In the genomic region with DNA sequence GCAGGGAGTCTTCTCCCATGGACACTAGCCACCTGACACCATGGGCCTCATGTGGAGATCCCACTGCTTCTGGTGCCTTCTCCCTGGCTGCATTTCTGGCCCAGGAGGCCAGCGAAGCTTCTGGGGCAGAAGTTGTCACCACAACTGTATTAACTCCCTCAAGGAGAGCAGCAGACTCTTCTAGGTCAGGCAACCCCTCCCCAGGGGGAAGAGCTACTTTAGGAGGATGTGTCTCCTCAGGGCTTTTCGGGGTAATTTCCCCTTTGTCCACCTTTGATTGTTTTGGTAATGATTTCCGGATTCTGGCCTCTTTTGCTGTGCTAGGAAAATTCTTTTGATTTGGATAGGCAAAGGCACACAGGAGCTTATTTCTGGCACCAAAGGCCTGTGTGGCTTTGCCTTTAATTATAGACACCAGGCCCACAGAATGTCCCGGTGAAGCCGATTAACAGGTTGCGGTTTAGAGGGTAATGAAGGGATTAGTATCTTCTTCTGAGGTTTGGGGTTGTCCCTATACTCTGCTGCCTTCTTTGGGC, we compare ENCODE assay signal across 1 cellular context.
A peak's percentile ranks its signal among the peaks of the same experiment; 100 is the strongest.
TF ChIP-seq lines count a peak whose summit lies in the region.

No MANE protein-coding gene starts in this region.

TF ChIP-seq in GM12878, 131 proteins besides CTCF, POLR2A, EP300 and RAD21:
- no peak for TF ChIP-seq EGR1 (IDR thresholded peaks at IDR 0.05; ENCODE audit: borderline replicate concordance in 1 of 2, low read depth in 2 of 2, low read length in 2 of 2)
- TF ChIP-seq NBN (IDR thresholded peaks at IDR 0.05), result peak; percentile 73
- peak; percentile 41; the same call in 1 of the 2 replicates for TF ChIP-seq RAD51 (IDR thresholded peaks at IDR 0.05)
- peak; percentile 92 for TF ChIP-seq MTA2 (IDR thresholded peaks at IDR 0.05; ENCODE audit: low read depth)
- TF ChIP-seq CBFB (IDR thresholded peaks at IDR 0.05; ENCODE audit: low read depth), result peak; percentile 79; the same call in 1 of the 2 replicates
- TF ChIP-seq BCL11A (IDR thresholded peaks at IDR 0.05; ENCODE audit: low read depth, low read length), result peak; percentile 72; the same call in 1 of the 2 replicates
- 0 out of 2 replicates have a peak, but pooled peaks have one; percentile 12 for TF ChIP-seq NR2F1 (conservative IDR thresholded peaks at IDR 0.05)
- TF ChIP-seq SP1 (IDR thresholded peaks at IDR 0.05; ENCODE audit: low read depth, low read length), result no peak
- TF ChIP-seq DPF2 (IDR thresholded peaks at IDR 0.05), result peak; percentile 61; the same call in 1 of the 2 replicates
- 0 out of 4 replicates have a peak, but pooled peaks of 1 of the 2 experiments have one; percentile 11 for TF ChIP-seq BHLHE40 (IDR thresholded peaks at IDR 0.05; ENCODE audit: borderline replicate concordance in 1 of 2, low read depth in 2 of 2, low read length in 1 of 2)
- peak; percentile 62 for TF ChIP-seq NFIC (IDR thresholded peaks at IDR 0.05; ENCODE audit: low read depth, low read length)
- peak; percentile 75 for TF ChIP-seq IKZF1 (conservative IDR thresholded peaks at IDR 0.05)
- TF ChIP-seq TBL1XR1 (IDR thresholded peaks at IDR 0.05; ENCODE audit: low read depth, low read length), result peak; percentile 54; the same call in 1 of the 2 replicates
- TF ChIP-seq CREB1 (IDR thresholded peaks at IDR 0.05; ENCODE audit: low read depth), result no peak
- peak; percentile 51; the same call in 1 of the 2 replicates for TF ChIP-seq ASH2L (IDR thresholded peaks at IDR 0.05; ENCODE audit: borderline replicate concordance, low read depth)
- peak in 1 of 2 experiments; percentile 71; a peak in 1 of 4 replicates for TF ChIP-seq SRF (IDR thresholded peaks at IDR 0.05; ENCODE audit: low read depth in 2 of 2, low read length in 2 of 2)
- TF ChIP-seq, protein P1, sequence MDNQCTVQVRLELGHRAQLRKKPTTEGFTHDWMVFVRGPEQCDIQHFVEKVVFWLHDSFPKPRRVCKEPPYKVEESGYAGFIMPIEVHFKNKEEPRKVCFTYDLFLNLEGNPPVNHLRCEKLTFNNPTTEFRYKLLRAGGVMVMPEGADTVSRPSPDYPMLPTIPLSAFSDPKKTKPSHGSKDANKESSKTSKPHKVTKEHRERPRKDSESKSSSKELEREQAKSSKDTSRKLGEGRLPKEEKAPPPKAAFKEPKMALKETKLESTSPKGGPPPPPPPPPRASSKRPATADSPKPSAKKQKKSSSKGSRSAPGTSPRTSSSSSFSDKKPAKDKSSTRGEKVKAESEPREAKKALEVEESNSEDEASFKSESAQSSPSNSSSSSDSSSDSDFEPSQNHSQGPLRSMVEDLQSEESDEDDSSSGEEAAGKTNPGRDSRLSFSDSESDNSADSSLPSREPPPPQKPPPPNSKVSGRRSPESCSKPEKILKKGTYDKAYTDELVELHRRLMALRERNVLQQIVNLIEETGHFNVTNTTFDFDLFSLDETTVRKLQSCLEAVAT (IDR thresholded peaks at IDR 0.05), result peak; percentile 82
- TF ChIP-seq EED (IDR thresholded peaks at IDR 0.05; ENCODE audit: low read depth), result peak; percentile 66
- TF ChIP-seq MEF2A (IDR thresholded peaks at IDR 0.05; ENCODE audit: insufficient read depth, low read depth, low read length), result 0 out of 2 replicates have a peak, but pooled peaks have one; percentile 17
- TF ChIP-seq IKZF2 (IDR thresholded peaks at IDR 0.05), result peak; percentile 78 to 81
- TF ChIP-seq PAX5 (IDR thresholded peaks at IDR 0.05; ENCODE audit: borderline replicate concordance, low read depth, low read length), result no peak
- peak; percentile 77 for TF ChIP-seq MEF2B (IDR thresholded peaks at IDR 0.05; ENCODE audit: partially characterized antibody, poor library complexity, severe bottlenecking)
- peak; percentile 93 for TF ChIP-seq RUNX3 (IDR thresholded peaks at IDR 0.05; ENCODE audit: low read length)
- TF ChIP-seq, protein P2, sequence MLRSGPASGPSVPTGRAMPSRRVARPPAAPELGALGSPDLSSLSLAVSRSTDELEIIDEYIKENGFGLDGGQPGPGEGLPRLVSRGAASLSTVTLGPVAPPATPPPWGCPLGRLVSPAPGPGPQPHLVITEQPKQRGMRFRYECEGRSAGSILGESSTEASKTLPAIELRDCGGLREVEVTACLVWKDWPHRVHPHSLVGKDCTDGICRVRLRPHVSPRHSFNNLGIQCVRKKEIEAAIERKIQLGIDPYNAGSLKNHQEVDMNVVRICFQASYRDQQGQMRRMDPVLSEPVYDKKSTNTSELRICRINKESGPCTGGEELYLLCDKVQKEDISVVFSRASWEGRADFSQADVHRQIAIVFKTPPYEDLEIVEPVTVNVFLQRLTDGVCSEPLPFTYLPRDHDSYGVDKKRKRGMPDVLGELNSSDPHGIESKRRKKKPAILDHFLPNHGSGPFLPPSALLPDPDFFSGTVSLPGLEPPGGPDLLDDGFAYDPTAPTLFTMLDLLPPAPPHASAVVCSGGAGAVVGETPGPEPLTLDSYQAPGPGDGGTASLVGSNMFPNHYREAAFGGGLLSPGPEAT (IDR thresholded peaks at IDR 0.05; ENCODE audit: low read depth), result peak; percentile 80; the same call in 1 of the 2 replicates
- TF ChIP-seq BACH1 (IDR thresholded peaks at IDR 0.05; ENCODE audit: borderline replicate concordance), result no peak
- TF ChIP-seq ZSCAN29 (IDR thresholded peaks at IDR 0.05), result no peak
- TF ChIP-seq ZNF217 (IDR thresholded peaks at IDR 0.05), result no peak
- TF ChIP-seq, protein P3, sequence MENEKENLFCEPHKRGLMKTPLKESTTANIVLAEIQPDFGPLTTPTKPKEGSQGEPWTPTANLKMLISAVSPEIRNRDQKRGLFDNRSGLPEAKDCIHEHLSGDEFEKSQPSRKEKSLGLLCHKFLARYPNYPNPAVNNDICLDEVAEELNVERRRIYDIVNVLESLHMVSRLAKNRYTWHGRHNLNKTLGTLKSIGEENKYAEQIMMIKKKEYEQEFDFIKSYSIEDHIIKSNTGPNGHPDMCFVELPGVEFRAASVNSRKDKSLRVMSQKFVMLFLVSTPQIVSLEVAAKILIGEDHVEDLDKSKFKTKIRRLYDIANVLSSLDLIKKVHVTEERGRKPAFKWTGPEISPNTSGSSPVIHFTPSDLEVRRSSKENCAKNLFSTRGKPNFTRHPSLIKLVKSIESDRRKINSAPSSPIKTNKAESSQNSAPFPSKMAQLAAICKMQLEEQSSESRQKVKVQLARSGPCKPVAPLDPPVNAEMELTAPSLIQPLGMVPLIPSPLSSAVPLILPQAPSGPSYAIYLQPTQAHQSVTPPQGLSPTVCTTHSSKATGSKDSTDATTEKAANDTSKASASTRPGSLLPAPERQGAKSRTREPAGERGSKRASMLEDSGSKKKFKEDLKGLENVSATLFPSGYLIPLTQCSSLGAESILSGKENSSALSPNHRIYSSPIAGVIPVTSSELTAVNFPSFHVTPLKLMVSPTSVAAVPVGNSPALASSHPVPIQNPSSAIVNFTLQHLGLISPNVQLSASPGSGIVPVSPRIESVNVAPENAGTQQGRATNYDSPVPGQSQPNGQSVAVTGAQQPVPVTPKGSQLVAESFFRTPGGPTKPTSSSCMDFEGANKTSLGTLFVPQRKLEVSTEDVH (IDR thresholded peaks at IDR 0.05; ENCODE audit: low read depth, partially characterized antibody), result no peak
- no peak for TF ChIP-seq SMARCA5 (IDR thresholded peaks at IDR 0.05)
- TF ChIP-seq, protein P4, sequence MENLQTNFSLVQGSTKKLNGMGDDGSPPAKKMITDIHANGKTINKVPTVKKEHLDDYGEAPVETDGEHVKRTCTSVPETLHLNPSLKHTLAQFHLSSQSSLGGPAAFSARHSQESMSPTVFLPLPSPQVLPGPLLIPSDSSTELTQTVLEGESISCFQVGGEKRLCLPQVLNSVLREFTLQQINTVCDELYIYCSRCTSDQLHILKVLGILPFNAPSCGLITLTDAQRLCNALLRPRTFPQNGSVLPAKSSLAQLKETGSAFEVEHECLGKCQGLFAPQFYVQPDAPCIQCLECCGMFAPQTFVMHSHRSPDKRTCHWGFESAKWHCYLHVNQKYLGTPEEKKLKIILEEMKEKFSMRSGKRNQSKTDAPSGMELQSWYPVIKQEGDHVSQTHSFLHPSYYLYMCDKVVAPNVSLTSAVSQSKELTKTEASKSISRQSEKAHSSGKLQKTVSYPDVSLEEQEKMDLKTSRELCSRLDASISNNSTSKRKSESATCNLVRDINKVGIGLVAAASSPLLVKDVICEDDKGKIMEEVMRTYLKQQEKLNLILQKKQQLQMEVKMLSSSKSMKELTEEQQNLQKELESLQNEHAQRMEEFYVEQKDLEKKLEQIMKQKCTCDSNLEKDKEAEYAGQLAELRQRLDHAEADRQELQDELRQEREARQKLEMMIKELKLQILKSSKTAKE (IDR thresholded peaks at IDR 0.05; ENCODE audit: low read depth, poor library complexity, severe bottlenecking), result peak; percentile 49
- TF ChIP-seq SUPT20H (IDR thresholded peaks at IDR 0.05; ENCODE audit: borderline replicate concordance, control insufficient read depth, low read depth, low read length), result no peak
